ENCODE assay signal across 2 cellular contexts in genomic region chr22:46749682-46750529, GRCh38.
TF ChIP-seq lines count a peak whose summit lies in the region.

No MANE protein-coding gene starts in this region.

TF ChIP-seq in SK-N-SH, 30 proteins besides CTCF, POLR2A, EP300 and RAD21 (continued from another document):
- no peak for TF ChIP-seq MAX (IDR thresholded peaks at IDR 0.05; ENCODE audit: low read depth)
- no peak for TF ChIP-seq TAF1 (IDR thresholded peaks at IDR 0.05; ENCODE audit: borderline replicate concordance, low read depth, low read length)
- TF ChIP-seq GABPA (IDR thresholded peaks at IDR 0.05; ENCODE audit: low read depth): no peak
- no peak for TF ChIP-seq CHD2 (IDR thresholded peaks at IDR 0.05; ENCODE audit: low read length, partially characterized antibody)
- no peak for TF ChIP-seq RCOR1 (IDR thresholded peaks at IDR 0.05; ENCODE audit: low read length)
- TF ChIP-seq, protein P1, sequence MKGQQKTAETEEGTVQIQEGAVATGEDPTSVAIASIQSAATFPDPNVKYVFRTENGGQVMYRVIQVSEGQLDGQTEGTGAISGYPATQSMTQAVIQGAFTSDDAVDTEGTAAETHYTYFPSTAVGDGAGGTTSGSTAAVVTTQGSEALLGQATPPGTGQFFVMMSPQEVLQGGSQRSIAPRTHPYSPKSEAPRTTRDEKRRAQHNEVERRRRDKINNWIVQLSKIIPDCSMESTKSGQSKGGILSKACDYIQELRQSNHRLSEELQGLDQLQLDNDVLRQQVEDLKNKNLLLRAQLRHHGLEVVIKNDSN (IDR thresholded peaks at IDR 0.05; ENCODE audit: borderline replicate concordance, low read depth): no peak
- TF ChIP-seq MEF2A (IDR thresholded peaks at IDR 0.05; ENCODE audit: borderline replicate concordance, low read depth): no peak
- TF ChIP-seq, protein P2, sequence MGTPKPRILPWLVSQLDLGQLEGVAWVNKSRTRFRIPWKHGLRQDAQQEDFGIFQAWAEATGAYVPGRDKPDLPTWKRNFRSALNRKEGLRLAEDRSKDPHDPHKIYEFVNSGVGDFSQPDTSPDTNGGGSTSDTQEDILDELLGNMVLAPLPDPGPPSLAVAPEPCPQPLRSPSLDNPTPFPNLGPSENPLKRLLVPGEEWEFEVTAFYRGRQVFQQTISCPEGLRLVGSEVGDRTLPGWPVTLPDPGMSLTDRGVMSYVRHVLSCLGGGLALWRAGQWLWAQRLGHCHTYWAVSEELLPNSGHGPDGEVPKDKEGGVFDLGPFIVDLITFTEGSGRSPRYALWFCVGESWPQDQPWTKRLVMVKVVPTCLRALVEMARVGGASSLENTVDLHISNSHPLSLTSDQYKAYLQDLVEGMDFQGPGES (IDR thresholded peaks at IDR 0.05; ENCODE audit: low read depth, low read length): no peak
- TF ChIP-seq YY1 (IDR thresholded peaks at IDR 0.05; ENCODE audit: low read depth): no peak
- TF ChIP-seq NRF1 (IDR thresholded peaks at IDR 0.05; ENCODE audit: low read depth, low read length): no peak
- TF ChIP-seq USF2 (IDR thresholded peaks at IDR 0.05; ENCODE audit: borderline replicate concordance, low read depth, low read length): no peak
- no peak for TF ChIP-seq SMC3 (IDR thresholded peaks at IDR 0.05; ENCODE audit: low read depth, low read length)
- TF ChIP-seq, protein P3, sequence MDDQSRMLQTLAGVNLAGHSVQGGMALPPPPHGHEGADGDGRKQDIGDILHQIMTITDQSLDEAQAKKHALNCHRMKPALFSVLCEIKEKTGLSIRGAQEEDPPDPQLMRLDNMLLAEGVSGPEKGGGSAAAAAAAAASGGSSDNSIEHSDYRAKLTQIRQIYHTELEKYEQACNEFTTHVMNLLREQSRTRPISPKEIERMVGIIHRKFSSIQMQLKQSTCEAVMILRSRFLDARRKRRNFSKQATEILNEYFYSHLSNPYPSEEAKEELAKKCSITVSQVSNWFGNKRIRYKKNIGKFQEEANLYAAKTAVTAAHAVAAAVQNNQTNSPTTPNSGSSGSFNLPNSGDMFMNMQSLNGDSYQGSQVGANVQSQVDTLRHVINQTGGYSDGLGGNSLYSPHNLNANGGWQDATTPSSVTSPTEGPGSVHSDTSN (IDR thresholded peaks at IDR 0.05): no peak
- TF ChIP-seq EZH2phosphoT487 (IDR thresholded peaks at IDR 0.05; ENCODE audit: borderline replicate concordance, low read depth): no peak
- no peak for TF ChIP-seq JUND (IDR thresholded peaks at IDR 0.05)
- TF ChIP-seq TCF12 (IDR thresholded peaks at IDR 0.05): no peak

TF ChIP-seq in SK-N-SH treated with all-trans-retinoic acid at 6 μM for 48 hours, 23 proteins besides CTCF, POLR2A, EP300 and RAD21 (continued from another document):
- TF ChIP-seq, protein P4, sequence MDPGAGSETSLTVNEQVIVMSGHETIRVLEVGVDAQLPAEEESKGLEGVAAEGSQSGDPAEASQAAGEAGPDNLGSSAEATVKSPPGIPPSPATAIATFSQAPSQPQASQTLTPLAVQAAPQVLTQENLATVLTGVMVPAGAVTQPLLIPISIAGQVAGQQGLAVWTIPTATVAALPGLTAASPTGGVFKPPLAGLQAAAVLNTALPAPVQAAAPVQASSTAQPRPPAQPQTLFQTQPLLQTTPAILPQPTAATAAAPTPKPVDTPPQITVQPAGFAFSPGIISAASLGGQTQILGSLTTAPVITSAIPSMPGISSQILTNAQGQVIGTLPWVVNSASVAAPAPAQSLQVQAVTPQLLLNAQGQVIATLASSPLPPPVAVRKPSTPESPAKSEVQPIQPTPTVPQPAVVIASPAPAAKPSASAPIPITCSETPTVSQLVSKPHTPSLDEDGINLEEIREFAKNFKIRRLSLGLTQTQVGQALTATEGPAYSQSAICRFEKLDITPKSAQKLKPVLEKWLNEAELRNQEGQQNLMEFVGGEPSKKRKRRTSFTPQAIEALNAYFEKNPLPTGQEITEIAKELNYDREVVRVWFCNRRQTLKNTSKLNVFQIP (CRISPR knock-in tag; IDR thresholded peaks at IDR 0.05; ENCODE audit: borderline replicate concordance, low read depth): no peak
